Comparison of ENCODE assay signal across 11 cellular contexts in the genomic region with DNA sequence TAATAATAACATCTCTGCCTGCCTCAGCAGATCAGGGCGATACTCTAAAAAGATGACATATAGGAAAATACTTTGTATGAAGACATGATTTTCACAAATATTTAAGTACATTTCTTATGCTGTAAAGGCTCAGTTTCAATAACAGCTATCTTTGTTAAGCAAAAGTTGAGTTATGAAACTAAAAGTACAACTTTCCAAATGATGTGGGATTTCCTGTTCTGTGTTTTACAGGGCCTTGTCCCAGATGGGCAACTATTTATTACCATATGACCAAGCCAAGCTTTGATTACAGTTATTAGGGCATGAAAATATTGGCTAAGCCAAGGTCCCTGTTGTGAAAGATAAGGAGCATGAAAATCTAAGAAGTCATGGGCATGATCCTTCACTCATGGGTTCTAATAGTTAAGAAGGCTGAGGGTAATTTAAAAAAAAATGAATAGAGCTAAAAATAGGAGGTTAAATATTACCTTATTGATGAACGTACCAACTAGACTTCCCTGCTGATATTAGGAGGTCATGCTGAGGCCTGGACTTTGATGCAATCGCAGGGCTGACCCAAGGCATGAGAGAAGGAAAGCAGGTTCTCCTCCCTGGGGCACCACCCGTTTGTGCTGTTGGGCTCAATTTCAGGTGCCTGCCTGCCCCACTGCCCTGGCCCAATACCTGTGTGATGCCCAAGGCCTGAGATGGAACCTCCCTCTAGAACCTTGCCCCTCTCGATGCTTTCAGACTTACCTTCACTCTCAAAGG.
A peak's percentile ranks its signal among the peaks of the same experiment; 100 is the strongest.
DNase-seq lines count a peak whose midpoint lies in the region; ATAC-seq and TF ChIP-seq lines count a peak whose summit lies in the region.
"Had no signal": no experiment of that assay in that cellular context is flagged by ENCODE, and none has a peak within 500 bp of the region (broad histone marks: within the 10 kb centered on the region; RNA-seq: fewer than 3 reads in every experiment).

No MANE protein-coding gene starts in this region.

- peaks cover 18% of the 10 kb centered on the region for H3K4me1 ChIP-seq in hepatocyte (ENCODE audit: insufficient read depth)

- H4K20me1 ChIP-seq in hepatocyte (ENCODE audit: insufficient read depth, poor library complexity, severe bottlenecking): no peaks in the 10 kb centered on the region

- H3K79me2 ChIP-seq in hepatocyte: no peaks in the 10 kb centered on the region

- peaks cover 0 to 6% of the 10 kb centered on the region in 2 donors for H3K27me3 Mint-ChIP-seq in T-cell
- H3K27me3 Mint-ChIP-seq: naive B cell had no signal

- H3K9me3 ChIP-seq in hepatocyte (ENCODE audit: low read depth): no peaks in the 10 kb centered on the region
- H3K9me3 ChIP-seq: thyroid gland had no signal

- no peaks in the 10 kb centered on the region for H3K36me3 ChIP-seq in hepatocyte (replicated peaks; ENCODE audit: insufficient read depth, low read depth)
- H3K36me3 ChIP-seq: thyroid gland had no signal

- H3K9me2 ChIP-seq in hepatocyte (replicated peaks; ENCODE audit: insufficient read depth): no peaks in the 10 kb centered on the region

- H3K4me1 Mint-ChIP-seq in T-cell: peaks cover 19 to 27% (median 22%) of the 10 kb centered on the region in 3 donors

- WGBS in hepatocyte (ENCODE audit: low lambda C conversion rate, missing lambda C conversion rate): 69% methylated on average over 5 of the region's 5 CpGs

- no peaks in the 10 kb centered on the region for H3K9me3 Mint-ChIP-seq in T-cell
- H3K9me3 Mint-ChIP-seq: naive B cell had no signal

- no peak for DNase-seq in hepatocyte (ENCODE audit: low spot score)
- DNase-seq in OCI-M1 (lab: John Stamatoyannopoulos, UW): no peak
- no peak for DNase-seq in T-cell
- DNase-seq: naive B cell; stimulated activated CD4-positive, alpha-beta T cell treated with anti-CD3 and anti-CD28 coated beads, Interleukin-2, amount 100 ng/mL, for 48 hours; thyroid gland had no signal

- H2AFZ ChIP-seq in hepatocyte: no peak overlapping the region

- no peak overlapping the region for H3K27ac Mint-ChIP-seq in T-cell
- H3K27ac Mint-ChIP-seq: naive B cell had no signal

- no peak for TF ChIP-seq CTCF in hepatocyte (IDR thresholded peaks at IDR 0.05; ENCODE audit: poor library complexity)

- no peaks in the 10 kb centered on the region for H3K27me3 ChIP-seq in hepatocyte
- H3K27me3 ChIP-seq: thyroid gland had no signal

- POLR2A ChIA-PET in T-cell (lab: Charles Lee): interaction anchor here in 1 of 2 donors (0.6 kb wide), 1 partner anchor 284 kb away, joined by 4 read pairs; no protein-coding TSS in a partner anchor

- H3K4me2 ChIP-seq in hepatocyte: no peak overlapping the region

- H3K36me3 Mint-ChIP-seq in T-cell: no peaks in the 10 kb centered on the region
- H3K36me3 Mint-ChIP-seq: naive B cell had no signal

- CTCF ChIA-PET in T-cell (lab: Charles Lee): no interaction called here

- no peak overlapping the region for H3K4me3 ChIP-seq in hepatocyte
- H3K4me3 ChIP-seq: thyroid gland had no signal

- ATAC-seq in GM18517 (IDR thresholded peaks at IDR 0.05; ENCODE audit: unreplicated experiment) (peak; percentile 63), GM21367 (IDR thresholded peaks at IDR 0.05; ENCODE audit: unreplicated experiment) (peak; percentile 38), HG03280 (IDR thresholded peaks at IDR 0.05; ENCODE audit: unreplicated experiment) (peak; percentile 36), HG02840 (IDR thresholded peaks at IDR 0.05; ENCODE audit: low FRiP score, unreplicated experiment) (no peak), T-cell (replicated peaks in 1 of 4) (no peak)

- H3K4me3 Mint-ChIP-seq in T-cell: no peak overlapping the region
- H3K4me3 Mint-ChIP-seq: naive B cell had no signal

- peak overlapping the region; percentile 4 for H3K27ac ChIP-seq in hepatocyte
- H3K27ac ChIP-seq: RWPE1, thyroid gland had no signal

Comparison
In these comparisons a context has a peak if more than half of its experiments do, and no peak if none do; other contexts are left out.
1. ATAC-seq: peak in GM18517 (single experiment), GM21367 (single experiment) and HG03280 (single experiment); none in HG02840 (single experiment) and T-cell (0 of 4).